ENCODE assay signal across 9 cellular contexts in genomic region chr9:137305060-137305787, GRCh38. TPM values are rescaled to one million over a fixed set of nuclear protein-coding genes. Genes with fewer than 3 reads are reported as not detected.
DNase-seq lines count a peak whose midpoint lies in the region; ATAC-seq, FAIRE-seq and TF ChIP-seq lines count a peak whose summit lies in the region.
"Had no signal": no experiment of that assay in that cellular context is flagged by ENCODE, and none has a peak within 500 bp of the region (broad histone marks: within the 10 kb centered on the region; RNA-seq: fewer than 3 reads in every experiment).

No MANE protein-coding gene starts in this region.

- H3K4me3 Mint-ChIP-seq in immature natural killer cell: peak overlapping the region; percentile 23 to 59 (median 30)

- H3K27me3 Mint-ChIP-seq in immature natural killer cell (ENCODE audit: low read depth in 3 of 3): peaks cover 2 to 4% (median 3%) of the 10 kb centered on the region in 3 donors

- no peaks in the 10 kb centered on the region for H3K9me3 ChIP-seq in adrenal gland (replicated peaks in 1 of 3)

- H3K4me1 Mint-ChIP-seq in immature natural killer cell: peaks cover 6 to 10% of the 10 kb centered on the region in 2 donors

- H3K36me3 ChIP-seq in adrenal gland (replicated peaks in 1 of 2): no peaks in the 10 kb centered on the region

- H3K27me3 ChIP-seq in adrenal gland: peaks cover 14% of the 10 kb centered on the region

- no peak overlapping the region for H3K27ac Mint-ChIP-seq in immature natural killer cell

- 20 to 38% (median 34%) methylated on average over 12 to 36 of the region's 36 CpGs for WGBS in adrenal gland, 4 donors

- H3K9me3 Mint-ChIP-seq in immature natural killer cell: no peaks in the 10 kb centered on the region

- TF ChIP-seq CTCF in adrenal gland (IDR thresholded peaks at IDR 0.05): no peak

- H3K4me3 ChIP-seq in adrenal gland: peak overlapping the region in 1 of 4 donors; percentile 5

- H3K36me3 Mint-ChIP-seq in immature natural killer cell: no peaks in the 10 kb centered on the region

- ATAC-seq in HG02763 (IDR thresholded peaks at IDR 0.05; ENCODE audit: unreplicated experiment): no peak
- ATAC-seq in GM18858 (IDR thresholded peaks at IDR 0.05; ENCODE audit: unreplicated experiment): no peak

- peaks cover 7 to 38% of the 10 kb centered on the region in 2 donors for H3K4me1 ChIP-seq in adrenal gland (replicated peaks in 1 of 2)

- intact Hi-C loops in adrenal gland (cut with DNase I): no loop called here

- peak; percentile 69 for DNase-seq in GM12891 (ENCODE audit: insufficient read length, low spot score)
- peak; percentile 59 for DNase-seq in RKO (ENCODE audit: low spot score)
- DNase-seq in adrenal gland: peak in 5 of 7 donors; percentile 37 to 56 (median 42)
- peak; percentile 51 to 56 (median 51) for DNase-seq in immature natural killer cell
- peak; percentile 71 for DNase-seq in stimulated activated CD4-positive, alpha-beta T cell treated with anti-CD3 and anti-CD28 coated beads, Interleukin-1b, Interleukin-23, amount 100 ng/mL, for 48 hours
- no peak for DNase-seq in NAMALWA (ENCODE audit: low spot score)

- peak overlapping the region in 3 of 5 donors; percentile 26 to 86 (median 47) for H3K27ac ChIP-seq in adrenal gland
- H3K27ac ChIP-seq: KMS-11 had no signal

- TF ChIP-seq POLR2A in GM12891 (IDR thresholded peaks at IDR 0.05; ENCODE audit: low read depth, low read length) (no peak), adrenal gland (IDR thresholded peaks at IDR 0.05) (no peak)

- FAIRE-seq in GM12891 (lab: Jason Lieb, UNC): peak; percentile 78

TF ChIP-seq in GM12891, 5 proteins besides CTCF, POLR2A, EP300 and RAD21:
- no peak for TF ChIP-seq TAF1 (IDR thresholded peaks at IDR 0.05; ENCODE audit: low read depth, low read length)

RNA-seq across cellular contexts. Expression of gene NRARP, which starts 3.2 kb away (rescaled TPM):
- polyA plus RNA-seq in GM12891 (2012; ENCODE audit: low read depth, missing spikeins): 3.0 TPM
- total RNA-seq in adrenal gland: 10 to 100 TPM in 1 of 8 donors, 1 to 10 TPM in 7; 1.1 to 11.2 (median 3.8) TPM
- polyA plus RNA-seq in adrenal gland (1 to 10 TPM in 2 of 3 donors, under 1 TPM in 1; 0.59 to 1.4 (median 1.1) TPM), immature natural killer cell (under 1 TPM in 1 of 3 donors, not detected in 2; 0.14 TPM)

RNA-seq across cellular contexts. Expression of gene TOR4A, which starts 27.7 kb away (rescaled TPM):
- 5.2 TPM for polyA plus RNA-seq in GM12891 (2012; ENCODE audit: low read depth, missing spikeins)
- 10 to 100 TPM in 5 of 8 donors, 1 to 10 TPM in 3; 6.8 to 21.5 (median 13.8) TPM for total RNA-seq in adrenal gland
- 1 to 10 TPM in 2 of 3 donors, under 1 TPM in 1; 0.49 to 1.4 (median 1.3) TPM for polyA plus RNA-seq in adrenal gland
- 10 to 100 TPM in 1 of 3 donors, 1 to 10 TPM in 2; 4.9 to 13.9 (median 7.2) TPM for polyA plus RNA-seq in immature natural killer cell

RNA-seq across cellular contexts. Expression of gene NELFB, which starts 50.1 kb away (rescaled TPM):
- polyA plus RNA-seq in GM12891 (2012; ENCODE audit: low read depth, missing spikeins): 30.7 TPM
- total RNA-seq in adrenal gland: 10 to 100 TPM; 28.0 to 56.3 (median 41.1) TPM
- 10 to 100 TPM; 10.9 to 48.3 (median 19.6) TPM for polyA plus RNA-seq in adrenal gland
- 10 to 100 TPM; 25.0 to 36.8 (median 34.6) TPM for polyA plus RNA-seq in immature natural killer cell

RNA-seq across cellular contexts. Expression of gene STPG3, which starts 54.1 kb away (rescaled TPM):
- polyA plus RNA-seq in GM12891 (2012; ENCODE audit: low read depth, missing spikeins): 0.28 TPM
- total RNA-seq in adrenal gland: 1 to 10 TPM in 1 of 8 donors, under 1 TPM in 1, not detected in 6; 0.25 to 3.1 TPM
- polyA plus RNA-seq in adrenal gland (under 1 TPM in 1 of 3 donors, not detected in 2; 0.32 TPM), immature natural killer cell (not detected)
